ENCODE assay signal across 8 cellular contexts in genomic region chr9:79129865-79130480, GRCh38.
DNase-seq lines count a peak whose midpoint lies in the region; ATAC-seq, FAIRE-seq and TF ChIP-seq lines count a peak whose summit lies in the region.

No MANE protein-coding gene starts in this region.

- H3K27ac ChIP-seq in colonic mucosa (no peak overlapping the region), HepG2 (ENCODE audit: extremely low read length, insufficient read depth, low read length) (no peak overlapping the region), tibial artery (no peak overlapping the region)
- H3K27ac ChIP-seq in CD4-positive, alpha-beta memory T cell (ENCODE audit: low read depth, low read length) = no peak overlapping the region

- H3K9ac ChIP-seq in colonic mucosa (ENCODE audit: low read depth in 2 of 2, low read length in 2 of 2) = no peak overlapping the region
- no peak overlapping the region for H3K9ac ChIP-seq in HepG2 (ENCODE audit: insufficient read depth, low read depth, low read length)

- H4K20me1 ChIP-seq in HepG2 (ENCODE audit: insufficient read depth, low read length) = no peaks in the 10 kb centered on the region

- no peak for TF ChIP-seq EP300 in HepG2 (IDR thresholded peaks at IDR 0.05; ENCODE audit: low read depth in 2 of 2, low read length in 2 of 2)
- no peak for TF ChIP-seq EP300 in HepG2 (CRISPR knock-in tag; IDR thresholded peaks at IDR 0.05; ENCODE audit: borderline replicate concordance)

- TF ChIP-seq POLR2A in HepG2 (IDR thresholded peaks at IDR 0.05; ENCODE audit: insufficient read depth in 1 of 2, low read depth in 2 of 2, low read length in 2 of 2) = no peak

- H3K9me3 ChIP-seq in colonic mucosa (no peaks in the 10 kb centered on the region), HepG2 (ENCODE audit: low read length) (no peaks in the 10 kb centered on the region), tibial artery (no peaks in the 10 kb centered on the region)
- H3K9me3 ChIP-seq in CD4-positive, alpha-beta memory T cell (ENCODE audit: control insufficient read depth in 1 of 2, low read length in 2 of 2) = no peaks in the 10 kb centered on the region

- H3K36me3 Mint-ChIP-seq in CD4-positive, alpha-beta memory T cell = no peaks in the 10 kb centered on the region

- no TSS peak for BruUV-seq in HepG2 (replicated peaks; lab: Mats Ljungman, UMichigan)

- CTCF ChIA-PET in HepG2 (lab: Yijun Ruan, JAX; ENCODE audit: low intra/inter-chr PET ratio, low total read pairs) = no interaction called here
- CTCF ChIA-PET in CD4-positive, alpha-beta memory T cell (lab: Charles Lee; ENCODE audit: partially characterized antibody) = no interaction called here

- ATAC-seq in HepG2 = peak; percentile 51; the same call in 1 of the 3 replicates

- no peaks in the 10 kb centered on the region for H3K27me3 Mint-ChIP-seq in CD4-positive, alpha-beta memory T cell

- POLR2A ChIA-PET in HepG2 (lab: Yijun Ruan, JAX) = no interaction called here
- POLR2A ChIA-PET in CD4-positive, alpha-beta memory T cell (lab: Charles Lee; ENCODE audit: partially characterized antibody) = no interaction called here

- no peaks in the 10 kb centered on the region for H3K27me3 ChIP-seq in colonic mucosa
- H3K27me3 ChIP-seq in HepG2 (ENCODE audit: control insufficient read depth in 1 of 2, insufficient read depth in 2 of 2, low read length in 2 of 2) = no peaks in the 10 kb centered on the region
- H3K27me3 ChIP-seq in tibial artery = no peaks in the 10 kb centered on the region
- no peaks in the 10 kb centered on the region for H3K27me3 ChIP-seq in CD4-positive, alpha-beta memory T cell (ENCODE audit: insufficient read depth, low read length)

- FAIRE-seq in HTR-8/SVneo (lab: Jason Lieb, UNC) (peak; percentile 13), RCC 7860 (lab: Jason Lieb, UNC) (peak; percentile 76), HepG2 (lab: Jason Lieb, UNC) (peak; percentile 18)

- no peaks in the 10 kb centered on the region for H3K79me2 ChIP-seq in HepG2 (ENCODE audit: insufficient read depth, low read length)

- in situ Hi-C loops in HepG2 (cut with HindIII; ENCODE audit: extremely low pct_ligation_motif_present, low pct_unique_long_range_greater_than_20kb) = no loop called here

- peak; percentile 59 for DNase-seq in DMS53 (lab: John Stamatoyannopoulos, UW)
- peak; percentile 33 for DNase-seq in HTR-8/SVneo (ENCODE audit: insufficient read length, low spot score)
- peak; percentile 36 for DNase-seq in RCC 7860 (ENCODE audit: low spot score)
- DNase-seq in colonic mucosa = peak; percentile 33
- peak; percentile 1 for DNase-seq in HepG2 (ENCODE audit: low spot score)
- peak in 1 of 2 donors; percentile 63 for DNase-seq in tibial artery
- DNase-seq in CD4-positive, alpha-beta memory T cell = no peak
- no peak for DNase-seq in NCI-H524 treated with DMSO at 0.1 percent for 48 hours (lab: John Stamatoyannopoulos, UW)

- H3K4me3 Mint-ChIP-seq in CD4-positive, alpha-beta memory T cell = no peak overlapping the region

- intact Hi-C loops in colonic mucosa (cut with DNase I) (loop anchor here (10.0 kb wide), 1 partner anchor 435 kb away; no protein-coding TSS in a partner anchor), HepG2 (cut with micrococcal nuclease; ENCODE audit: unreplicated experiment) (loop anchor here (1.0 to 5.0 kb wide), 3 partner anchors 103 to 1047 kb away; no protein-coding TSS in a partner anchor), tibial artery (cut with DNase I; ENCODE audit: low total_unique reads) (no loop called here)
- intact Hi-C loops in CD4-positive, alpha-beta memory T cell (cut with micrococcal nuclease) = no loop called here

- H3K4me3 ChIP-seq in colonic mucosa = no peak overlapping the region
- H3K4me3 ChIP-seq in HepG2 (replicated peaks in 1 of 3; ENCODE audit: insufficient read depth in 1 of 3, low read depth in 2 of 3, low read length in 3 of 3) = no peak overlapping the region
- H3K4me3 ChIP-seq in tibial artery = no peak overlapping the region
- no peak overlapping the region for H3K4me3 ChIP-seq in CD4-positive, alpha-beta memory T cell (ENCODE audit: low read length in 2 of 2)

- H3K9me3 Mint-ChIP-seq in CD4-positive, alpha-beta memory T cell = peaks cover 0 to 3% (median 0%) of the 10 kb centered on the region in 8 donors

- H3K36me3 ChIP-seq in colonic mucosa (no peaks in the 10 kb centered on the region), HepG2 (replicated peaks in 1 of 2; ENCODE audit: control insufficient read depth in 1 of 2, insufficient read depth in 2 of 2, low read length in 2 of 2) (no peaks in the 10 kb centered on the region), tibial artery (no peaks in the 10 kb centered on the region)
- no peaks in the 10 kb centered on the region for H3K36me3 ChIP-seq in CD4-positive, alpha-beta memory T cell (ENCODE audit: insufficient read depth, low read length)

- H3K27ac Mint-ChIP-seq in CD4-positive, alpha-beta memory T cell = no peak overlapping the region

- 15% methylated on average over 8 of the region's 8 CpGs for WGBS in HepG2 (ENCODE audit: low lambda C conversion rate)

- peak; percentile 68 for TF ChIP-seq CTCF in colonic mucosa (IDR thresholded peaks at IDR 0.05)
- peak; percentile 59 for TF ChIP-seq CTCF in HepG2 (CRISPR knock-in tag; IDR thresholded peaks at IDR 0.05)
- peak; percentile 43 to 56 for TF ChIP-seq CTCF in tibial artery (IDR thresholded peaks at IDR 0.05)

- no peak overlapping the region for H3K4me2 ChIP-seq in HepG2 (ENCODE audit: low read depth, low read length)

- no peak for TF ChIP-seq RAD21 in HepG2 (CRISPR knock-in tag; IDR thresholded peaks at IDR 0.05)

- no peaks in the 10 kb centered on the region for H3K4me1 Mint-ChIP-seq in CD4-positive, alpha-beta memory T cell

- no peak overlapping the region for H2AFZ ChIP-seq in HepG2 (ENCODE audit: low read length)

- H3K4me1 ChIP-seq in colonic mucosa (no peaks in the 10 kb centered on the region), HepG2 (ENCODE audit: insufficient read depth, low read length) (no peaks in the 10 kb centered on the region), tibial artery (no peaks in the 10 kb centered on the region)
- H3K4me1 ChIP-seq in CD4-positive, alpha-beta memory T cell (ENCODE audit: insufficient read depth, low read length) = no peaks in the 10 kb centered on the region

TF ChIP-seq in HepG2, 621 proteins besides CTCF, POLR2A, EP300 and RAD21:
- no peak for TF ChIP-seq ZNF816 (CRISPR knock-in tag; IDR thresholded peaks at IDR 0.05; ENCODE audit: borderline replicate concordance)
- TF ChIP-seq GMEB1 (CRISPR knock-in tag; IDR thresholded peaks at IDR 0.05; ENCODE audit: borderline replicate concordance) = no peak
- TF ChIP-seq SMC3 (IDR thresholded peaks at IDR 0.05; ENCODE audit: low read length) = peak; percentile 56
- no peak for TF ChIP-seq FLYWCH1 (CRISPR knock-in tag; IDR thresholded peaks at IDR 0.05)
- peak; percentile 63 for TF ChIP-seq STAG1 (CRISPR knock-in tag; IDR thresholded peaks at IDR 0.05)
- TF ChIP-seq ZFYVE20 (CRISPR knock-in tag; IDR thresholded peaks at IDR 0.05; ENCODE audit: borderline replicate concordance, low read depth) = no peak

Comparison
In these comparisons a context has a peak if more than half of its experiments do, and no peak if none do; other contexts are left out.
1. DNase-seq: peak in DMS53 (single experiment), HTR-8/SVneo (single experiment), RCC 7860 (single experiment), colonic mucosa (single experiment) and HepG2 (single experiment); none in CD4-positive, alpha-beta memory T cell (0 of 5) and NCI-H524 treated with DMSO at 0.1 percent for 48 hours (single experiment).
2. intact Hi-C loops: an anchor here in colonic mucosa (10.0 kb wide) and HepG2 (1.0 to 5.0 kb wide); none called in tibial artery and CD4-positive, alpha-beta memory T cell.
3. Peak in every context shown above with its lines, with median percentiles within 50 percentile points of each other: CTCF ChIP-seq.